8 cellular contexts compared by ENCODE assay signal in the genomic region with DNA sequence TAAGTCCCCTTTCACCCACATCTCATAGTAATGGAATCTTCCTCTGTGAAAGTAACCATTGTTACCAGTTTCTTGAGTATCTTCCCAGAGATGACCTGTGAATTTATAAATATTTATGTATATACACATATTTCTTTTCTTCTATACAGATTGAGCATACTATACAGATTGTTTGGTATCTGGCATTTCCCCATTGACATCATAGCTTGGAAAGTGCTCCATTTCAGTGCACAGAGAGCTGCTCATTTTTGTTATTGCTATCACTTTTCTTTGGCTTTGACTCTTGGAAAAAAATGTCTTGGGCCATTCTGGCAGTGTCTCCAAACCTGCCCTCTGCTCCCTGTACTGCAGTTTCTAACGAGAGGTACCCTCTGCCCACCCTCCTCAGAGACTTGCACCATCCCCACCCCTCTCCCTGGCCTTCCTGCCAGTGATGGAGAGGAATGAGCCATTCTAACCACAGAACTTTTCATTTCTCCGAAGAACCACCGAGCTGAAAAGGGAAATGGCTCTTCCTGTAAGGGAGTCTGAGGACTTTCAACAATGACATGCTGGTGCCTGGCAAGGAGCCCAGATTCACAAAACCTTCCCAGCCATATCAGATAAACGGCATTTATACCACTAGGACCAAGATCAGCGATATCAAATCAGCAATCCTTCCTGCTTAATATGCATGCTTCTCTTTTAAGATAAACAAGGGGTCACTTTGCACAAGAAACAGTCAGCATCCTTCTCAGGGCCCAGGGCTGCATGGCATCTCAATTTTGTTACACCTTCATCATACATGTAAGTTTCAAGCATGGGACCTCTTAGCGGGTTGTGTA. TPM values are rescaled to one million over a fixed set of nuclear protein-coding genes. Genes with fewer than 3 reads are reported as not detected.
DNase-seq lines count a peak whose midpoint lies in the region; ATAC-seq and TF ChIP-seq lines count a peak whose summit lies in the region.

No MANE protein-coding gene starts in this region.

- POLR2A ChIA-PET in T-cell (lab: Charles Lee) (no interaction called here), RWPE1 (lab: Yijun Ruan, JAX; ENCODE audit: low non-redundant PET) (no interaction called here)

- peak overlapping the region in 1 of 3 donors; percentile 66 for H3K4me3 Mint-ChIP-seq in T-cell

- H3K9me3 ChIP-seq in colonic mucosa (no peaks in the 10 kb centered on the region), skeletal muscle satellite cell (replicated peaks; ENCODE audit: low read length) (no peaks in the 10 kb centered on the region), uterus (no peaks in the 10 kb centered on the region)

- H3K4me3 ChIP-seq in GM12865 (ENCODE audit: low read depth, low read length) (no peak overlapping the region), colonic mucosa (no peak overlapping the region), skeletal muscle satellite cell (ENCODE audit: low read length) (no peak overlapping the region), uterus (no peak overlapping the region)

- H3K36me3 ChIP-seq in colonic mucosa (no peaks in the 10 kb centered on the region), skeletal muscle satellite cell (ENCODE audit: insufficient read depth, low read length) (no peaks in the 10 kb centered on the region), uterus (no peaks in the 10 kb centered on the region)

- intact Hi-C loops in colonic mucosa (cut with DNase I), result no loop called here
- intact Hi-C loops in uterus (cut with DNase I; ENCODE audit: low total_unique reads), result no loop called here

- CTCF ChIA-PET in T-cell (lab: Charles Lee) (interaction anchor here in 1 of 2 donors (0.6 to 0.7 kb wide), 2 partner anchors 18 to 229 kb away, joined by 3 to 4 read pairs; no protein-coding TSS in a partner anchor), RWPE1 (lab: Yijun Ruan, JAX) (no interaction called here)

- H3K4me1 ChIP-seq in colonic mucosa (no peaks in the 10 kb centered on the region), skeletal muscle satellite cell (ENCODE audit: control insufficient read depth, insufficient read depth, low read length) (peaks cover 12% of the 10 kb centered on the region), uterus (no peaks in the 10 kb centered on the region)

- no peaks in the 10 kb centered on the region for H3K27me3 Mint-ChIP-seq in T-cell

- no peak for TF ChIP-seq POLR2A in uterus (IDR thresholded peaks at IDR 0.05)

- H3K9ac ChIP-seq in colonic mucosa (ENCODE audit: low read depth in 2 of 2, low read length in 2 of 2) (peak overlapping the region in 1 of 2 donors; percentile 19), skeletal muscle satellite cell (ENCODE audit: low read depth, low read length) (peak overlapping the region; percentile 6)

- H3K9me3 Mint-ChIP-seq in T-cell, result no peaks in the 10 kb centered on the region

- H3K36me3 Mint-ChIP-seq in T-cell, result no peaks in the 10 kb centered on the region

- peak overlapping the region; percentile 63 for H3K4me2 ChIP-seq in skeletal muscle satellite cell (ENCODE audit: low read length)

- H3K27me3 ChIP-seq in colonic mucosa (no peaks in the 10 kb centered on the region), skeletal muscle satellite cell (ENCODE audit: control insufficient read depth, insufficient read depth, low read length) (no peaks in the 10 kb centered on the region), uterus (no peaks in the 10 kb centered on the region)

- ATAC-seq in HG03108 (IDR thresholded peaks at IDR 0.05; ENCODE audit: unreplicated experiment) (peak; percentile 72), T-cell (replicated peaks in 1 of 4) (peak; percentile 48 to 73 (median 70)), HG03571 (IDR thresholded peaks at IDR 0.05; ENCODE audit: unreplicated experiment) (no peak)

- H3K27ac Mint-ChIP-seq in T-cell, result peak overlapping the region; percentile 46 to 51

- no peak for TF ChIP-seq CTCF in GM12865 (IDR thresholded peaks at IDR 0.05; ENCODE audit: insufficient read depth, low read depth, low read length, missing control alignments)
- TF ChIP-seq CTCF in colonic mucosa (IDR thresholded peaks at IDR 0.05), result no peak
- no peak for TF ChIP-seq CTCF in RWPE1 (conservative IDR thresholded peaks at IDR 0.05; ENCODE audit: low read depth)
- TF ChIP-seq CTCF in uterus (IDR thresholded peaks at IDR 0.05), result no peak

- DNase-seq in GM12865 (ENCODE audit: low read depth) (peak; percentile 52), T-cell (peak in 25 of 34 experiments; percentile 8 to 49 (median 25)), colonic mucosa (peak; percentile 66), RWPE1 (ENCODE audit: low spot score) (no peak), uterus (no peak)

- no peak overlapping the region for H3K27ac ChIP-seq in colonic mucosa
- H3K27ac ChIP-seq in RWPE1, result no peak overlapping the region
- H3K27ac ChIP-seq in uterus, result peak overlapping the region in 1 of 2 donors; percentile 27

- peaks cover 15 to 21% (median 20%) of the 10 kb centered on the region in 3 donors for H3K4me1 Mint-ChIP-seq in T-cell

RNA-seq across cellular contexts. Expression of gene CCSER2, which starts 19.7 kb away (rescaled TPM):
- 100 to 1,000 TPM; 109 to 137 (median 115) TPM for total RNA-seq in T-cell
- total RNA-seq in colonic mucosa, result 10 to 100 TPM; 33.7 to 64.5 TPM
- 20.3 and 23.1 TPM in 2 replicates for total RNA-seq in skeletal muscle satellite cell (2012; rRNA removed)
- 100 to 1,000 TPM in 1 of 4 donors, 10 to 100 TPM in 3; 40.5 to 112 (median 54.0) TPM for total RNA-seq in uterus

Comparison
In these comparisons a context has a peak if more than half of its experiments do, and no peak if none do; other contexts are left out.
1. DNase-seq: peak in GM12865 (single experiment), T-cell (25 of 34) and colonic mucosa (single experiment); none in RWPE1 (single experiment) and uterus (0 of 2).